In the genomic region with DNA sequence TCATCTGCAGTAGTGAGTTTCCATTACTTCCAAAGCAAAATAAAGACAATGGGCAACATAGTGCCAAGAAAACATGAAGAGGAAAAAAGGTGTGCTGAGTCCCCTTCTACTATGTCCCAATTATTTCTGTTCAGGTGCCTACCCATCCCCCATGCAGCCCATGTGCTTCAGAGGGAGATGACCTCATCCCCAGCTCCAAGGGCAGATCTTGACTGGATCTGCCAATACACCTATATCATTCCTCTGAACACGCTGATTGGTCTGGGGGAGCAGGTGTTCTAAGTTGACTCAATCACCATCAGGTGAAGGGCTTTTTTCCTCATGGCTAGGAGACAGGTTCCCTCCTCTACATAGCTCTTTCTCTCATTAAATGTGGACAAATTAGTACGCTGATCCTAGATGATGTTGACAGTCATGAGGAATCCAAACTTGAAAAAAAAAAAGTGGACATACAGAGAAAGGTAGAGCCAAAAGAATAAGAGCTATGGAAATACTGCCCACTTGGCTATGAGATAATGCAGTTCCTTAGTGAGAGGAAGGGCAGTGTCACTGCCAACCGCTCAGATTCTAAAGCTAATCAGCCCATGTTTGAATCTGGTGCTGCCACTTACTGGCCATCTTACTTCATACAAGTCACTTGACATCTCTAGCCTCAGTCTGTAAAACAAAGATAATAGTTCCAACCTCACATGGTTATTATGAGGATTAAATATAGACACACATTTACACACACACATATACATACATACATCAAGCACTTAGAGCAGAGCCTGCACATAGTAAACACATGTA, we compare ENCODE assay signal across 1 cellular context.
TF ChIP-seq lines count a peak whose summit lies in the region.

No MANE protein-coding gene starts in this region.

TF ChIP-seq in GM12878, 131 proteins besides CTCF, POLR2A, EP300 and RAD21 (continued from another document):
- TF ChIP-seq, protein P1, sequence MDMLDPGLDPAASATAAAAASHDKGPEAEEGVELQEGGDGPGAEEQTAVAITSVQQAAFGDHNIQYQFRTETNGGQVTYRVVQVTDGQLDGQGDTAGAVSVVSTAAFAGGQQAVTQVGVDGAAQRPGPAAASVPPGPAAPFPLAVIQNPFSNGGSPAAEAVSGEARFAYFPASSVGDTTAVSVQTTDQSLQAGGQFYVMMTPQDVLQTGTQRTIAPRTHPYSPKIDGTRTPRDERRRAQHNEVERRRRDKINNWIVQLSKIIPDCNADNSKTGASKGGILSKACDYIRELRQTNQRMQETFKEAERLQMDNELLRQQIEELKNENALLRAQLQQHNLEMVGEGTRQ (IDR thresholded peaks at IDR 0.05; ENCODE audit: borderline replicate concordance, low read depth, low read length), result no peak
- no peak for TF ChIP-seq IKZF1 (conservative IDR thresholded peaks at IDR 0.05)
- no peak for TF ChIP-seq HCFC1 (IDR thresholded peaks at IDR 0.05; ENCODE audit: low read length)
